In genomic region chr14:68263563-68264350, GRCh38 we compare ENCODE assay signal across 18 cellular contexts.
DNase-seq lines count a peak whose midpoint lies in the region; ATAC-seq, FAIRE-seq and TF ChIP-seq lines count a peak whose summit lies in the region.
"Had no signal": no experiment of that assay in that cellular context is flagged by ENCODE, and none has a peak within 500 bp of the region (broad histone marks: within the 10 kb centered on the region; RNA-seq: fewer than 3 reads in every experiment).

No MANE protein-coding gene starts in this region.

- DNase-seq in RPMI8226 (peak; percentile 51), fibroblast of peridontal ligament (ENCODE audit: extremely low read depth) (peak; percentile 63), nephron progenitor cell (no peak), left cardiac atrium (no peak), UCSD-AML1 (lab: John Stamatoyannopoulos, UW; ENCODE audit: unreplicated experiment) (no peak)
- DNase-seq in activated CD4-positive, alpha-beta T cell treated with anti-CD3 and anti-CD28 coated beads, Interleukin-2, amount 50 U/mL, for 4 hours = no peak
- DNase-seq: activated CD8-positive, alpha-beta memory T cell treated with anti-CD3 and anti-CD28 coated beads, Interleukin-2, amount 50 U/mL, for 4 hours; activated naive CD4-positive, alpha-beta T cell; cortex of kidney; EL; HCEC 1CT; left ventricle myocardium inferior; natural killer cell; NCI-H187; NCI-H345 had no signal

- H3K4me1 Mint-ChIP-seq in nephron progenitor cell = peaks cover 65% of the 10 kb centered on the region

- peak; percentile 41 for FAIRE-seq in G401.6 (lab: Jason Lieb, UNC)

- H3K27ac Mint-ChIP-seq in nephron progenitor cell = peak overlapping the region; percentile 76
- H3K27ac Mint-ChIP-seq: natural killer cell; T-helper 2 cell treated with Interferon-gamma antibody and Interleukin-4, amounts not matched to agents 5 μg/mL and 100 μg/mL, for 36 hours had no signal

- no peaks in the 10 kb centered on the region for H3K36me3 Mint-ChIP-seq in nephron progenitor cell (ENCODE audit: low read depth)
- H3K36me3 Mint-ChIP-seq: natural killer cell had no signal

- no peaks in the 10 kb centered on the region for H3K27me3 Mint-ChIP-seq in nephron progenitor cell (ENCODE audit: low read depth, poor library complexity)

- no peaks in the 10 kb centered on the region for H3K9me3 Mint-ChIP-seq in nephron progenitor cell
- H3K9me3 Mint-ChIP-seq: natural killer cell; T-helper 2 cell treated with Interferon-gamma antibody and Interleukin-4, amounts not matched to agents 5 μg/mL and 100 μg/mL, for 36 hours had no signal

- TF ChIP-seq CTCF in nephron progenitor cell (IDR thresholded peaks at IDR 0.05) = no peak

- intact Hi-C loops in left cardiac atrium (cut with DNase I) = no loop called here

- H3K4me3 Mint-ChIP-seq in nephron progenitor cell = no peak overlapping the region
- H3K4me3 Mint-ChIP-seq: natural killer cell; T-helper 2 cell treated with Interferon-gamma antibody and Interleukin-4, amounts not matched to agents 5 μg/mL and 100 μg/mL, for 36 hours had no signal

- ATAC-seq in HG02885 (IDR thresholded peaks at IDR 0.05; ENCODE audit: poor library complexity, unreplicated experiment) = no peak
- ATAC-seq in left cardiac atrium = no peak
- ATAC-seq: natural killer cell had no signal

Comparison
In these comparisons a context has a peak if more than half of its experiments do, and no peak if none do; other contexts are left out.
1. DNase-seq: peak in RPMI8226 (single experiment) and fibroblast of peridontal ligament (single experiment); none in nephron progenitor cell (single experiment), activated CD4-positive, alpha-beta T cell treated with anti-CD3 and anti-CD28 coated beads, Interleukin-2, amount 50 U/mL, for 4 hours (0 of 2), left cardiac atrium (single experiment) and UCSD-AML1 (single experiment).